ENCODE assay signal across 32 cellular contexts in genomic region chr6:140041056-140041455, GRCh38.
"Had no signal": no experiment of that assay in that cellular context is flagged by ENCODE, and none has a peak within 500 bp of the region (broad histone marks: within the 10 kb centered on the region; RNA-seq: fewer than 3 reads in every experiment).

No MANE protein-coding gene starts in this region.

- H3K27me3 Mint-ChIP-seq: brain; stimulated activated naive B cell treated with anti-CD40 and anti-IgM and Interleukin-4, amounts not matched to agents 10 μg/mL and 1 μg/mL and 100 μg/mL, for 72 hours had no signal

- H3K4me1 Mint-ChIP-seq: memory B cell, neural crest cell had no signal

- H3K4me2 ChIP-seq: smooth muscle cell had no signal

- H3K4me1 ChIP-seq: colonic mucosa, pancreas, prostate gland, stomach had no signal

- H3K27me3 ChIP-seq: cardiac muscle cell, colonic mucosa, dorsolateral prefrontal cortex, pancreas, sigmoid colon, stomach, tibial nerve had no signal

- H3K9me3 Mint-ChIP-seq: activated CD8-positive, alpha-beta T cell treated with anti-CD3 and anti-CD28 coated beads for 36 hours; activated T-helper 2 cell treated with anti-CD3 and anti-CD28 coated beads, Interferon-gamma antibody, Interleukin-2, Interleukin-4, amounts not matched to agents 10 μg/mL and 5 μg/mL and 100 μg/mL, durations not matched to agents 14 hours and 24 hours and 36 hours; memory B cell; stimulated activated naive B cell treated with anti-CD40 and anti-IgM and Interleukin-4, amounts not matched to agents 10 μg/mL and 1 μg/mL and 100 μg/mL, for 72 hours had no signal

- H3K27ac ChIP-seq: cardiac muscle cell, colonic mucosa, dorsolateral prefrontal cortex, pancreas, prostate gland, sigmoid colon, stomach, tibial nerve had no signal

- H3K4me3 Mint-ChIP-seq: activated CD8-positive, alpha-beta T cell treated with anti-CD3 and anti-CD28 coated beads for 36 hours; activated naive CD8-positive, alpha-beta T cell; brain; memory B cell; naive thymus-derived CD8-positive, alpha-beta T cell; neural crest cell; stimulated activated naive B cell treated with anti-CD40 and anti-IgM and Interleukin-4, amounts not matched to agents 10 μg/mL and 1 μg/mL and 100 μg/mL, for 72 hours; WTC11 had no signal

- H3K36me3 Mint-ChIP-seq: activated naive CD8-positive, alpha-beta T cell; brain; memory B cell; naive thymus-derived CD8-positive, alpha-beta T cell; stimulated activated naive B cell treated with anti-CD40 and anti-IgM and Interleukin-4, amounts not matched to agents 10 μg/mL and 1 μg/mL and 100 μg/mL, for 72 hours had no signal

- H3K27ac Mint-ChIP-seq: activated CD8-positive, alpha-beta T cell treated with anti-CD3 and anti-CD28 coated beads for 36 hours; activated naive CD8-positive, alpha-beta T cell; activated T-helper 2 cell treated with anti-CD3 and anti-CD28 coated beads, Interferon-gamma antibody, Interleukin-2, Interleukin-4, amounts not matched to agents 10 μg/mL and 5 μg/mL and 100 μg/mL, durations not matched to agents 14 hours and 24 hours and 36 hours; memory B cell; naive thymus-derived CD8-positive, alpha-beta T cell; stimulated activated naive B cell treated with anti-CD40 and anti-IgM and Interleukin-4, amounts not matched to agents 10 μg/mL and 1 μg/mL and 100 μg/mL, for 72 hours; WTC11 had no signal

- DNase-seq: activated CD4-positive, alpha-beta T cell treated with anti-CD3 and anti-CD28 coated beads for 1 hour; activated CD4-positive, alpha-beta T cell treated with anti-CD3 and anti-CD28 coated beads, Interleukin-2, amount 50 U/mL, for 1 hour; activated CD8-positive, alpha-beta T cell treated with anti-CD3 and anti-CD28 coated beads for 36 hours; activated naive CD4-positive, alpha-beta T cell; activated T-cell treated with anti-CD3 and anti-CD28 coated beads, Interleukin-2, amount 50 U/mL, for 48 hours; anterior cingulate cortex; cerebellar nuclear complex; colonic mucosa; dorsolateral prefrontal cortex; effector memory CD4-positive, alpha-beta T cell; head of caudate nucleus; hippocampal formation; kidney; left colon; naive thymus-derived CD8-positive, alpha-beta T cell; nucleus accumbens; pancreas; sigmoid colon; stimulated activated CD4-positive, alpha-beta T cell treated with anti-CD3 and anti-CD28 coated beads, Interleukin-1b, Interleukin-23, amount 100 ng/mL, for 48 hours; stimulated activated naive B cell treated with anti-CD40 and anti-IgM and Interleukin-4, amounts not matched to agents 10 μg/mL and 1 μg/mL and 100 μg/mL, for 72 hours; stomach; T-helper 2 cell had no signal

- H3K9me3 ChIP-seq: colonic mucosa, pancreas, prostate gland had no signal

- ATAC-seq: activated CD8-positive, alpha-beta T cell treated with anti-CD3 and anti-CD28 coated beads for 36 hours; left colon; naive thymus-derived CD8-positive, alpha-beta T cell; pancreas; stimulated activated naive B cell treated with anti-CD40 and anti-IgM and Interleukin-4, amounts not matched to agents 10 μg/mL and 1 μg/mL and 100 μg/mL, for 72 hours; WTC11 had no signal

- H3K36me3 ChIP-seq: cardiac muscle cell, colonic mucosa, pancreas, prostate gland, sigmoid colon, stomach, tibial nerve had no signal

- FAIRE-seq: kidney, pancreas had no signal

- H3K4me3 ChIP-seq: cardiac muscle cell, colonic mucosa, dorsolateral prefrontal cortex, pancreas, prostate gland, sigmoid colon, smooth muscle cell, stomach, tibial nerve had no signal
